ENCODE assay signal across 15 cellular contexts in genomic region chr11:124882339-124883071, GRCh38. TPM values are rescaled to one million over a fixed set of nuclear protein-coding genes. Genes with fewer than 3 reads are reported as not detected.
DNase-seq lines count a peak whose midpoint lies in the region; ATAC-seq, FAIRE-seq and TF ChIP-seq lines count a peak whose summit lies in the region.
"Had no signal": no experiment of that assay in that cellular context is flagged by ENCODE, and none has a peak within 500 bp of the region (broad histone marks: within the 10 kb centered on the region; RNA-seq: fewer than 3 reads in every experiment).

No MANE protein-coding gene starts in this region.

- H3K23me2 ChIP-seq in H1 (ENCODE audit: low read depth, low read length), result no peaks in the 10 kb centered on the region; the same call in 1 of the 2 replicates

- POLR2A ChIA-PET in H1 (lab: Charles Lee; ENCODE audit: partially characterized antibody), result interaction anchor here (1.0 to 2.1 kb wide), 2 partner anchors 10 to 12 kb away, joined by 3 to 7 read pairs; no protein-coding TSS in a partner anchor

- H3K27me3 ChIP-seq in WERI-Rb-1 (ENCODE audit: insufficient read depth, low read depth, severe bottlenecking) (no peaks in the 10 kb centered on the region), H1 (replicated peaks in 1 of 4; ENCODE audit: control insufficient read depth in 3 of 4, extremely low read depth in 1 of 4, insufficient read depth in 3 of 4, low read length in 3 of 4) (peaks cover 0 to 3% (median 0%) of the 10 kb centered on the region in 4 experiments; a peak in 3 of 7 replicates), right lobe of liver (no peaks in the 10 kb centered on the region), upper lobe of left lung (no peaks in the 10 kb centered on the region)

- no peak overlapping the region for H2BK20ac ChIP-seq in H1 (ENCODE audit: low read length)

- no peak overlapping the region for H4K91ac ChIP-seq in H1 (replicated peaks; ENCODE audit: insufficient read length, low read length)

- CTCF ChIA-PET in H1 (lab: Charles Lee; ENCODE audit: partially characterized antibody), result interaction anchor here (0.6 to 2.0 kb wide), 10 partner anchors 8 to 396 kb away, joined by 3 to 9 read pairs (median 3); no protein-coding TSS in a partner anchor

- H2AK5ac ChIP-seq in H1 (ENCODE audit: low read depth, low read length), result no peak overlapping the region

- DNase-seq in WERI-Rb-1, result no peak
- DNase-seq in H1 (ENCODE audit: low read depth in 1 of 2, low spot score in 2 of 2), result no peak
- DNase-seq in right lobe of liver, result peak; percentile 75 to 81 (median 80)
- DNase-seq in upper lobe of left lung, result peak in 1 of 2 donors; percentile 20
- DNase-seq in NCI-H345 treated with DMSO at 0.1 percent for 48 hours (lab: John Stamatoyannopoulos, UW; ENCODE audit: unreplicated experiment), result no peak
- DNase-seq: activated gamma-delta T cell; cortex of kidney; GOT3; NCI-H1436 treated with DMSO at 0.1 percent for 48 hours; stimulated activated CD4-positive, alpha-beta T cell treated with anti-CD3 and anti-CD28 coated beads, Interleukin-4, amount 100 ng/mL, for 24 hours had no signal

- peak; percentile 89 to 95 (median 92) for ATAC-seq in right lobe of liver
- peak in 1 of 2 donors; percentile 2 for ATAC-seq in upper lobe of left lung (ENCODE audit: low FRiP score in 2 of 2)
- ATAC-seq in HG02678 (IDR thresholded peaks at IDR 0.05; ENCODE audit: unreplicated experiment), result no peak
- ATAC-seq in GM18520 (IDR thresholded peaks at IDR 0.05; ENCODE audit: unreplicated experiment), result no peak
- ATAC-seq: SK-N-SH treated with all-trans-retinoic acid at 6 μM for 48 hours had no signal

- no peak overlapping the region for H4K8ac ChIP-seq in H1 (ENCODE audit: extremely low read depth, insufficient read depth, low read length)

- peaks cover 0 to 9% (median 2%) of the 10 kb centered on the region in 4 experiments; a peak in 3 of 7 replicates for H3K4me1 ChIP-seq in H1 (replicated peaks in 1 of 4; ENCODE audit: control insufficient read depth in 3 of 4, insufficient read depth in 4 of 4, low read length in 3 of 4)
- peaks cover 0 to 14% (median 6%) of the 10 kb centered on the region in 4 donors for H3K4me1 ChIP-seq in right lobe of liver
- H3K4me1 ChIP-seq in upper lobe of left lung, result peaks cover 30 to 48% (median 35%) of the 10 kb centered on the region in 4 donors

- no peak for FAIRE-seq in H1 (lab: Jason Lieb, UNC)
- FAIRE-seq: HTR-8/SVneo had no signal

- intact Hi-C loops in right lobe of liver (cut with DNase I), result no loop called here

- 89% methylated on average over 10 of the region's 11 CpGs; no CpG with 5 or more reads in 1 of the 2 experiments for WGBS in H1 (ENCODE audit: extremely low coverage in 1 of 2, insufficient coverage in 1 of 2, insufficient read length in 1 of 2, insufficient replicate concordance in 2 of 2, low coverage in 1 of 2, low lambda C conversion rate in 2 of 2, missing lambda C conversion rate in 1 of 2), 2 experiments
- 32% methylated on average over 6 of the region's 11 CpGs for WGBS in right lobe of liver (ENCODE audit: insufficient coverage, low coverage, low lambda C conversion rate, missing lambda C conversion rate)
- 46 to 57% methylated on average over 10 to 11 of the region's 11 CpGs for WGBS in upper lobe of left lung, 2 donors

- no peak overlapping the region for H3K4ac ChIP-seq in H1 (replicated peaks; ENCODE audit: insufficient read length, low read depth, low read length)

- H3K9ac ChIP-seq in H1 (replicated peaks in 1 of 4; ENCODE audit: extremely low read depth in 1 of 4, low read depth in 3 of 4, low read length in 3 of 4), result no peak overlapping the region

- no peaks in the 10 kb centered on the region for H4K20me1 ChIP-seq in H1 (replicated peaks in 1 of 2; ENCODE audit: control insufficient read depth in 1 of 2, insufficient read depth in 2 of 2, low read length in 2 of 2)

- no peak overlapping the region for H3K27ac ChIP-seq in WERI-Rb-1
- H3K27ac ChIP-seq in H1 (ENCODE audit: low read depth, low read length), result no peak overlapping the region
- H3K27ac ChIP-seq in right lobe of liver, result peak overlapping the region; percentile 65 to 90 (median 84)
- peak overlapping the region; percentile 6 to 83 (median 74) for H3K27ac ChIP-seq in upper lobe of left lung

- no peak overlapping the region for H3K56ac ChIP-seq in H1 (replicated peaks; ENCODE audit: insufficient read length, low read depth, low read length)

- no peak overlapping the region for H2AFZ ChIP-seq in H1 (ENCODE audit: low read length)

- H3K79me1 ChIP-seq in H1 (ENCODE audit: low read depth, low read length), result no peaks in the 10 kb centered on the region

- 0 out of 2 replicates have a peak, but pooled peaks have one; percentile 15 for TF ChIP-seq CTCF in WERI-Rb-1 (IDR thresholded peaks at IDR 0.05; ENCODE audit: low read depth, low read length)
- TF ChIP-seq CTCF in H1 (IDR thresholded peaks at IDR 0.05; ENCODE audit: control extremely low read depth in 1 of 3, insufficient read depth in 1 of 3, low read depth in 1 of 3, low read length in 3 of 3), result 0 out of 4 replicates have a peak, but pooled peaks of 1 of the 3 experiments have one; percentile 9
- no peak for TF ChIP-seq CTCF in right lobe of liver (IDR thresholded peaks at IDR 0.05)
- no peak for TF ChIP-seq CTCF in upper lobe of left lung (IDR thresholded peaks at IDR 0.05)

- no peaks in the 10 kb centered on the region for H3K9me3 ChIP-seq in WERI-Rb-1 (ENCODE audit: severe bottlenecking)
- no peaks in the 10 kb centered on the region for H3K9me3 ChIP-seq in H1 (ENCODE audit: insufficient read depth in 2 of 2, low read depth in 1 of 2, low read length in 1 of 2)
- no peaks in the 10 kb centered on the region for H3K9me3 ChIP-seq in right lobe of liver
- H3K9me3 ChIP-seq in upper lobe of left lung, result no peaks in the 10 kb centered on the region

- no peak overlapping the region for H2BK15ac ChIP-seq in H1 (ENCODE audit: low read length)

- TF ChIP-seq EP300 in H1 (IDR thresholded peaks at IDR 0.05; ENCODE audit: borderline replicate concordance in 1 of 2, low read depth in 2 of 2, low read length in 2 of 2), result no peak
- TF ChIP-seq EP300 in upper lobe of left lung (IDR thresholded peaks at IDR 0.05), result no peak

- H3K36me3 ChIP-seq in WERI-Rb-1 (no peaks in the 10 kb centered on the region), H1 (ENCODE audit: control insufficient read depth in 2 of 4, insufficient read depth in 4 of 4, low read length in 3 of 4) (no peaks in the 10 kb centered on the region), right lobe of liver (no peaks in the 10 kb centered on the region), upper lobe of left lung (peaks cover 0 to 9% (median 0%) of the 10 kb centered on the region in 4 donors)

- no peak overlapping the region for H3K23ac ChIP-seq in H1 (ENCODE audit: insufficient read length)

- no peak overlapping the region for H3K18ac ChIP-seq in H1 (ENCODE audit: extremely low read depth, low read length)

- H2BK120ac ChIP-seq in H1 (replicated peaks; ENCODE audit: low read depth, low read length), result no peak overlapping the region

- no peak overlapping the region for H2BK5ac ChIP-seq in H1 (ENCODE audit: low read depth, low read length)

- H3K4me3 ChIP-seq in WERI-Rb-1 (ENCODE audit: low read depth, low read length), result no peak overlapping the region
- H3K4me3 ChIP-seq in H1 (ENCODE audit: extremely low read depth in 1 of 4, insufficient read depth in 2 of 4, low read depth in 3 of 4, low read length in 4 of 4), result no peak overlapping the region
- no peak overlapping the region for H3K4me3 ChIP-seq in right lobe of liver
- H3K4me3 ChIP-seq in upper lobe of left lung, result no peak overlapping the region

- H3K79me2 ChIP-seq in H1 (ENCODE audit: control insufficient read depth in 1 of 2, insufficient read depth in 2 of 2, low read length in 2 of 2), result no peaks in the 10 kb centered on the region

- no peak for TF ChIP-seq RAD21 in H1 (IDR thresholded peaks at IDR 0.05 in 1 of 2, conservative IDR thresholded peaks at IDR 0.05 in 1 of 2; ENCODE audit: low read depth in 2 of 2, low read length in 2 of 2)

- H3K14ac ChIP-seq in H1 (ENCODE audit: insufficient read length), result no peak overlapping the region

- no peak overlapping the region for H4K5ac ChIP-seq in H1 (ENCODE audit: insufficient read length, low read depth, low read length)

- no peak for TF ChIP-seq POLR2A in H1 (IDR thresholded peaks at IDR 0.05; ENCODE audit: control extremely low read depth in 1 of 2, low read depth in 2 of 2, low read length in 2 of 2)
- no peak for TF ChIP-seq POLR2A in right lobe of liver (IDR thresholded peaks at IDR 0.05)
- no peak for TF ChIP-seq POLR2A in upper lobe of left lung (IDR thresholded peaks at IDR 0.05)

- H2BK12ac ChIP-seq in H1 (ENCODE audit: low read depth, low read length), result no peak overlapping the region

- no peak overlapping the region for H3K4me2 ChIP-seq in H1 (ENCODE audit: insufficient read depth in 1 of 2, low read depth in 2 of 2, low read length in 2 of 2)

RNA-seq across cellular contexts. Expression of gene ROBO4, which starts 15.2 kb away (rescaled TPM):
- not detected in 2 replicates for total RNA-seq in H1 (2021; fragmentation: NEBNext Ultra II Directional; extraction: Animal tissue kit (Norgen Biotek cat#: 25700))
- polyA plus RNA-seq in H1 (2011; rRNA removed), result 0.03 TPM in 1 of 2 replicates, not detected in the other
- not detected for polyA plus RNA-seq in H1 (2011; cell fraction: cytosol; rRNA removed)
- polyA plus RNA-seq in H1 (2011; cell fraction: nucleus; rRNA removed), result not detected
- 0.06 TPM in 1 of 4 replicates, not detected in the others for polyA plus RNA-seq in H1 (2012, experiment 1 of 2)
- polyA plus RNA-seq in H1 (2012, experiment 2 of 2), result 0.07 TPM
- polyA plus RNA-seq in H1 (2013, experiment 1 of 2), result not detected
- not detected for polyA plus RNA-seq in H1 (2013, experiment 2 of 2)
- polyA minus RNA-seq in H1 (2011; rRNA and poly(A)+ RNA removed), result not detected in 2 replicates
- polyA minus RNA-seq in H1 (2011; cell fraction: cytosol; rRNA and poly(A)+ RNA removed), result not detected
- not detected for polyA minus RNA-seq in H1 (2011; cell fraction: nucleus; rRNA and poly(A)+ RNA removed)
- total RNA-seq in right lobe of liver (10 to 100 TPM in 3 of 6 experiments, 1 to 10 TPM in 3; 3.6 to 18.8 (median 9.0) TPM), upper lobe of left lung (100 to 1,000 TPM in 2 of 6 donors, 10 to 100 TPM in 4; 17.3 to 111 (median 50.2) TPM)

RNA-seq across cellular contexts. Expression of gene ROBO3, which starts 17.3 kb away (rescaled TPM):
- total RNA-seq in H1 (2021; fragmentation: NEBNext Ultra II Directional; extraction: Animal tissue kit (Norgen Biotek cat#: 25700)), result 7.8 and 12.1 TPM in 2 replicates
- polyA plus RNA-seq in H1 (2011; rRNA removed), result 24.6 and 42.1 TPM in 2 replicates
- polyA plus RNA-seq in H1 (2011; cell fraction: cytosol; rRNA removed), result 29.6 TPM
- polyA plus RNA-seq in H1 (2011; cell fraction: nucleus; rRNA removed), result 136 TPM
- 11.8 to 25.7 TPM (median 17.2 TPM) in 4 replicates for polyA plus RNA-seq in H1 (2012, experiment 1 of 2)
- polyA plus RNA-seq in H1 (2012, experiment 2 of 2), result 11.5 TPM
- 20.1 TPM for polyA plus RNA-seq in H1 (2013, experiment 1 of 2)
- 18.8 TPM for polyA plus RNA-seq in H1 (2013, experiment 2 of 2)
- polyA minus RNA-seq in H1 (2011; rRNA and poly(A)+ RNA removed), result 6.2 and 7.0 TPM in 2 replicates
- polyA minus RNA-seq in H1 (2011; cell fraction: cytosol; rRNA and poly(A)+ RNA removed), result 4.0 TPM
- 15.6 TPM for polyA minus RNA-seq in H1 (2011; cell fraction: nucleus; rRNA and poly(A)+ RNA removed)
- total RNA-seq in right lobe of liver, result 1 to 10 TPM in 5 of 6 experiments, under 1 TPM in 1; 0.80 to 3.6 (median 1.8) TPM
- 10 to 100 TPM in 2 of 6 donors, 1 to 10 TPM in 4; 6.4 to 40.9 (median 7.5) TPM for total RNA-seq in upper lobe of left lung

RNA-seq across cellular contexts. Expression of gene HEPN1, which starts 36.5 kb away (rescaled TPM):
- not detected in 2 replicates for total RNA-seq in H1 (2021; fragmentation: NEBNext Ultra II Directional; extraction: Animal tissue kit (Norgen Biotek cat#: 25700))
- not detected in 2 replicates for polyA plus RNA-seq in H1 (2011; rRNA removed)
- polyA plus RNA-seq in H1 (2011; cell fraction: cytosol; rRNA removed), result not detected
- 0.07 TPM for polyA plus RNA-seq in H1 (2011; cell fraction: nucleus; rRNA removed)
- not detected in 4 replicates for polyA plus RNA-seq in H1 (2012, experiment 1 of 2)
- not detected for polyA plus RNA-seq in H1 (2012, experiment 2 of 2)
- polyA plus RNA-seq in H1 (2013, experiment 1 of 2), result not detected
- polyA plus RNA-seq in H1 (2013, experiment 2 of 2), result not detected
- 0.16 TPM in 1 of 2 replicates, not detected in the other for polyA minus RNA-seq in H1 (2011; rRNA and poly(A)+ RNA removed)
- polyA minus RNA-seq in H1 (2011; cell fraction: cytosol; rRNA and poly(A)+ RNA removed), result not detected
- polyA minus RNA-seq in H1 (2011; cell fraction: nucleus; rRNA and poly(A)+ RNA removed), result not detected
- total RNA-seq in right lobe of liver (under 1 TPM in 1 of 6 experiments, not detected in 5; 0.18 TPM), upper lobe of left lung (not detected)
- total RNA-seq: lower leg skin had no signal

RNA-seq across cellular contexts. Expression of gene HEPACAM, which starts 53.3 kb away (rescaled TPM):
- not detected in 2 replicates for total RNA-seq in H1 (2021; fragmentation: NEBNext Ultra II Directional; extraction: Animal tissue kit (Norgen Biotek cat#: 25700))
- not detected in 2 replicates for polyA plus RNA-seq in H1 (2011; rRNA removed)
- 0.10 TPM for polyA plus RNA-seq in H1 (2011; cell fraction: cytosol; rRNA removed)
- 0.06 TPM for polyA plus RNA-seq in H1 (2011; cell fraction: nucleus; rRNA removed)
- not detected in 4 replicates for polyA plus RNA-seq in H1 (2012, experiment 1 of 2)
- not detected for polyA plus RNA-seq in H1 (2012, experiment 2 of 2)
- 0.02 TPM for polyA plus RNA-seq in H1 (2013, experiment 1 of 2)
- not detected for polyA plus RNA-seq in H1 (2013, experiment 2 of 2)
- not detected in 2 replicates for polyA minus RNA-seq in H1 (2011; rRNA and poly(A)+ RNA removed)
- not detected for polyA minus RNA-seq in H1 (2011; cell fraction: cytosol; rRNA and poly(A)+ RNA removed)
- 0.20 TPM for polyA minus RNA-seq in H1 (2011; cell fraction: nucleus; rRNA and poly(A)+ RNA removed)
- 10 to 100 TPM in 1 of 6 experiments, 1 to 10 TPM in 4, under 1 TPM in 1; 0.30 to 30.8 (median 2.3) TPM for total RNA-seq in right lobe of liver
- total RNA-seq in upper lobe of left lung, result under 1 TPM in 1 of 6 donors, not detected in 5; 0.14 TPM

Comparison
In these comparisons a context has a peak if more than half of its experiments do, and no peak if none do; other contexts are left out.
1. DNase-seq: peak in right lobe of liver (3 of 3); none in WERI-Rb-1 (single experiment), H1 (0 of 2) and NCI-H345 treated with DMSO at 0.1 percent for 48 hours (single experiment).
2. H3K27ac ChIP-seq: peak in right lobe of liver (3 of 3) and upper lobe of left lung (4 of 4); none in WERI-Rb-1 (single experiment) and H1 (single experiment).
3. ATAC-seq: peak in right lobe of liver (4 of 4); none in HG02678 (single experiment) and GM18520 (single experiment).